19 cellular contexts compared by ENCODE assay signal in genomic region chr7:17584822-17585221, GRCh38.
DNase-seq lines count a peak whose midpoint lies in the region; ATAC-seq and TF ChIP-seq lines count a peak whose summit lies in the region.
"Had no signal": no experiment of that assay in that cellular context is flagged by ENCODE, and none has a peak within 500 bp of the region (broad histone marks: within the 10 kb centered on the region; RNA-seq: fewer than 3 reads in every experiment).

No MANE protein-coding gene starts in this region.

- H2AK5ac ChIP-seq in IMR-90 (ENCODE audit: low read depth, low read length), result no peak overlapping the region

- H3K14ac ChIP-seq in IMR-90 (replicated peaks; ENCODE audit: low read depth, low read length), result 0 out of 2 replicates have a peak overlapping the region, but pooled peaks have one; percentile 4

- no peak overlapping the region for H2BK15ac ChIP-seq in IMR-90 (ENCODE audit: low read depth, low read length)

- H3K27ac ChIP-seq in IMR-90 (ENCODE audit: insufficient read depth, low read length), result no peak overlapping the region
- H3K27ac ChIP-seq in left lung, result no peak overlapping the region
- H3K27ac ChIP-seq: left ventricle myocardium inferior, uterus had no signal

- no peak overlapping the region for H4K91ac ChIP-seq in IMR-90 (ENCODE audit: insufficient read depth, low read depth, low read length)

- H4K8ac ChIP-seq in IMR-90 (ENCODE audit: low read depth in 2 of 2, low read length in 2 of 2), result no peak overlapping the region

- H3K4me2 ChIP-seq in IMR-90 (ENCODE audit: low read depth, low read length), result no peak overlapping the region

- H3K23ac ChIP-seq in IMR-90 (ENCODE audit: low read depth, low read length), result no peak overlapping the region

- H3K27me3 ChIP-seq in IMR-90 (ENCODE audit: control insufficient read depth, insufficient read depth, low read length) (no peaks in the 10 kb centered on the region; the same call in 1 of the 2 replicates), left lung (no peaks in the 10 kb centered on the region)
- H3K27me3 ChIP-seq: uterus had no signal

- no peak for TF ChIP-seq RAD21 in IMR-90 (IDR thresholded peaks at IDR 0.05; ENCODE audit: low read length)

- no peak for TF ChIP-seq POLR2A in IMR-90 (IDR thresholded peaks at IDR 0.05; ENCODE audit: low read depth, low read length)

- no peak overlapping the region for H2AFZ ChIP-seq in IMR-90 (replicated peaks; ENCODE audit: low read length, poor library complexity)

- peak; percentile 48 for DNase-seq in AG09309 (ENCODE audit: low read depth)
- DNase-seq in IMR-90, result peak; percentile 73
- peak; percentile 21 to 64 for DNase-seq in cardiac fibroblast (ENCODE audit: low read depth in 2 of 2)
- no peak for DNase-seq in left lung
- DNase-seq in ACHN, result no peak
- no peak for DNase-seq in left cardiac atrium
- DNase-seq: activated CD4-positive, alpha-beta T cell treated with anti-CD3 and anti-CD28 coated beads, Interleukin-2, amount 10 ng/mL, durations not matched to agents 7 days and 5 days; DMS79 treated with DMSO at 0.1 percent for 48 hours; endodermal cell; left ventricle myocardium inferior; NCI-H1105 treated with DMSO at 0.1 percent for 48 hours; NCI-H2081 treated with DMSO at 0.1 percent for 48 hours; NCI-H510A treated with DMSO at 0.1 percent for 48 hours; Right ventricle myocardium superior; substantia nigra; T-cell; uterus had no signal

- dilution Hi-C loops in IMR-90 (cut with HindIII; ENCODE audit: low sequenced_read_pairs, unreplicated experiment), result no loop called here

- no peaks in the 10 kb centered on the region for H3K36me3 ChIP-seq in IMR-90 (ENCODE audit: control insufficient read depth, insufficient read depth, low read length)
- H3K36me3 ChIP-seq in left lung, result no peaks in the 10 kb centered on the region
- H3K36me3 ChIP-seq: left ventricle myocardium inferior, uterus had no signal

- H3K9me1 ChIP-seq in IMR-90 (ENCODE audit: insufficient read depth, low read length), result no peaks in the 10 kb centered on the region; the same call in 1 of the 2 replicates

- H3K4me3 ChIP-seq in AG09309 (ENCODE audit: control insufficient read depth, low read depth, low read length) (no peak overlapping the region), IMR-90 (ENCODE audit: insufficient read depth, low read depth, low read length) (no peak overlapping the region), cardiac fibroblast (replicated peaks in 1 of 2; ENCODE audit: low read depth in 2 of 2, low read length in 2 of 2) (no peak overlapping the region), left lung (no peak overlapping the region)
- H3K4me3 ChIP-seq: left ventricle myocardium inferior, uterus had no signal

- no TSS peak for BruUV-seq in IMR-90 (replicated peaks; lab: Mats Ljungman, UMichigan)

- H4K5ac ChIP-seq in IMR-90 (ENCODE audit: low read depth, low read length), result no peak overlapping the region

- ATAC-seq in IMR-90 (ENCODE audit: low read depth), result peak; percentile 75
- peak; percentile 41 for ATAC-seq in left lung
- no peak for ATAC-seq in HG02885 (IDR thresholded peaks at IDR 0.05; ENCODE audit: poor library complexity, unreplicated experiment)
- ATAC-seq in activated CD4-positive, CD25-positive, alpha-beta regulatory T cell treated with anti-CD3 and anti-CD28 coated beads, Interleukin-2, amount 50 U/mL, for 24 hours, result no peak
- ATAC-seq in left cardiac atrium, result no peak
- ATAC-seq: T-cell had no signal

- CTCF ChIA-PET in IMR-90 (lab: Yijun Ruan, JAX), result no interaction called here

- in situ Hi-C loops in IMR-90 (cut with MboI; ENCODE audit: low sequenced_read_pairs), result no loop called here
- in situ Hi-C loops in ACHN (cut with HindIII; ENCODE audit: low pct_ligation_motif_present, low pct_unique_long_range_greater_than_20kb, low sequenced_read_pairs), result no loop called here

- H2BK5ac ChIP-seq in IMR-90 (ENCODE audit: low read depth, low read length, poor library complexity, severe bottlenecking), result peak overlapping the region; percentile 29

- H3K56ac ChIP-seq in IMR-90 (ENCODE audit: extremely low read depth, insufficient read depth, low read length), result no peak overlapping the region

- no peaks in the 10 kb centered on the region for H3K9me3 ChIP-seq in IMR-90 (ENCODE audit: control insufficient read depth, insufficient read depth, low read length)
- H3K9me3 ChIP-seq in left lung, result no peaks in the 10 kb centered on the region
- H3K9me3 ChIP-seq: left ventricle myocardium inferior, uterus had no signal

- H3K9ac ChIP-seq in IMR-90 (ENCODE audit: low read depth, low read length), result no peak overlapping the region

- H2BK20ac ChIP-seq in IMR-90 (ENCODE audit: low read depth, low read length), result peak overlapping the region; percentile 0; the same call in 1 of the 2 replicates

- no peak overlapping the region for H2AK9ac ChIP-seq in IMR-90 (replicated peaks; ENCODE audit: low read depth, low read length, poor library complexity)

- no peaks in the 10 kb centered on the region for H4K20me1 ChIP-seq in IMR-90 (ENCODE audit: insufficient read depth, low read length)

- no CpG with 5 or more reads among the region's 1 CpG for WGBS in IMR-90 (ENCODE audit: extremely low coverage in 2 of 2, insufficient read length in 1 of 2), 2 experiments

- H3K4me1 ChIP-seq in IMR-90 (ENCODE audit: control insufficient read depth, insufficient read depth, low read length) (peaks cover 2% of the 10 kb centered on the region), left lung (no peaks in the 10 kb centered on the region)
- H3K4me1 ChIP-seq: left ventricle myocardium inferior, uterus had no signal

- no peaks in the 10 kb centered on the region for H3K79me1 ChIP-seq in IMR-90 (ENCODE audit: low read depth in 1 of 2, low read length in 2 of 2)

- TF ChIP-seq CTCF in AG09309 (IDR thresholded peaks at IDR 0.05; ENCODE audit: control insufficient read depth, insufficient read depth, low read depth, low read length, missing control alignments) (no peak), IMR-90 (conservative IDR thresholded peaks at IDR 0.05; ENCODE audit: low read depth, low read length) (no peak), cardiac fibroblast (IDR thresholded peaks at IDR 0.05; ENCODE audit: low read depth, low read length) (no peak), left lung (IDR thresholded peaks at IDR 0.05) (no peak)

- peak overlapping the region; percentile 1; the same call in 1 of the 2 replicates for H2BK120ac ChIP-seq in IMR-90 (ENCODE audit: low read depth, low read length)

- POLR2A ChIA-PET in IMR-90 (lab: Charles Lee; ENCODE audit: unreplicated experiment), result interaction anchor here (0.5 kb wide), 1 partner anchor 88 kb away, joined by 6 read pairs; no protein-coding TSS in a partner anchor

- intact Hi-C loops in IMR-90 (cut with micrococcal nuclease), result no loop called here
- intact Hi-C loops in left lung (cut with DNase I), result no loop called here
- intact Hi-C loops in left cardiac atrium (cut with DNase I), result no loop called here

- H3K18ac ChIP-seq in IMR-90 (ENCODE audit: low read depth, low read length), result peak overlapping the region; percentile 50; the same call in 1 of the 2 replicates

- H3K4ac ChIP-seq in IMR-90 (ENCODE audit: low read depth, low read length), result no peak overlapping the region

TF ChIP-seq in IMR-90, 13 proteins besides CTCF, POLR2A, EP300 and RAD21:
- TF ChIP-seq, protein P1, sequence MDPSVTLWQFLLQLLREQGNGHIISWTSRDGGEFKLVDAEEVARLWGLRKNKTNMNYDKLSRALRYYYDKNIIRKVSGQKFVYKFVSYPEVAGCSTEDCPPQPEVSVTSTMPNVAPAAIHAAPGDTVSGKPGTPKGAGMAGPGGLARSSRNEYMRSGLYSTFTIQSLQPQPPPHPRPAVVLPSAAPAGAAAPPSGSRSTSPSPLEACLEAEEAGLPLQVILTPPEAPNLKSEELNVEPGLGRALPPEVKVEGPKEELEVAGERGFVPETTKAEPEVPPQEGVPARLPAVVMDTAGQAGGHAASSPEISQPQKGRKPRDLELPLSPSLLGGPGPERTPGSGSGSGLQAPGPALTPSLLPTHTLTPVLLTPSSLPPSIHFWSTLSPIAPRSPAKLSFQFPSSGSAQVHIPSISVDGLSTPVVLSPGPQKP (IDR thresholded peaks at IDR 0.05; ENCODE audit: borderline replicate concordance, low read depth, low read length), result no peak
- TF ChIP-seq FOS (IDR thresholded peaks at IDR 0.05; ENCODE audit: low read depth, low read length), result no peak
- no peak for TF ChIP-seq SMC3 (IDR thresholded peaks at IDR 0.05; ENCODE audit: low read depth, low read length)
- TF ChIP-seq CEBPB (IDR thresholded peaks at IDR 0.05; ENCODE audit: low read depth, low read length), result no peak
- TF ChIP-seq MXI1 (IDR thresholded peaks at IDR 0.05; ENCODE audit: borderline replicate concordance, low read depth, low read length), result no peak
- no peak for TF ChIP-seq CHD1 (IDR thresholded peaks at IDR 0.05; ENCODE audit: low read depth, low read length)
- no peak for TF ChIP-seq NFE2L2 (IDR thresholded peaks at IDR 0.05; ENCODE audit: low read depth, low read length)
TF ChIP-seq in IMR-90: peak in this region for 0.

Comparison
In these comparisons a context has a peak if more than half of its experiments do, and no peak if none do; other contexts are left out.
1. DNase-seq: peak in AG09309 (single experiment), IMR-90 (single experiment) and cardiac fibroblast (2 of 2); none in left lung (0 of 2), ACHN (single experiment) and left cardiac atrium (single experiment).
2. ATAC-seq: peak in IMR-90 (single experiment) and left lung (single experiment); none in HG02885 (single experiment), activated CD4-positive, CD25-positive, alpha-beta regulatory T cell treated with anti-CD3 and anti-CD28 coated beads, Interleukin-2, amount 50 U/mL, for 24 hours (0 of 2) and left cardiac atrium (0 of 2).